Comparison of ENCODE assay signal across 9 cellular contexts in the genomic region with DNA sequence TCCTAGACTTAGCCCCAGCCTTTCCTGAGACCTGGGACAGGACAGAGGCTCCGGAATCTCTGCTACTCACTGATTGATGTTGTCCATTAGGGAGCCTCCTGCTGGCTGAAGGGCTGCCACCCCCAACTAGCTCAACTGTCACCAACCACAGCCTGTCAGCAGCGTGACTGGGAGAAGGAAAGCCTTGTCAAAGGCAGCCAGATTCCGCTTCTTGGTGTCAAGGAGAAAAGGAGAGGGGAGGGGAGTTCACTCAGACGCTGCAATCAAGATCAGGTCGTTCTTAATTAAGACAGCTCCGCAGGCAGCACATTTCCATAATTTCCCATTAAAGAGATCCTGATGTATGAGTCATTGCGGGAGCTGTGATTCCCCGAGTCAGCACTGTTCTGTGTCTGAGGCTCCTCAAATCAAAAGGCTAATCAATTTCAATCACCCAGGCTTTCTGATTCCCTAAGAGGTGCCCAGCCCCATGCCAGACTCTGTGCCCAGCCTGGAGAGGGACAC.
DNase-seq lines count a peak whose midpoint lies in the region; ATAC-seq, FAIRE-seq and TF ChIP-seq lines count a peak whose summit lies in the region.
"Had no signal": no experiment of that assay in that cellular context is flagged by ENCODE, and none has a peak within 500 bp of the region (broad histone marks: within the 10 kb centered on the region; RNA-seq: fewer than 3 reads in every experiment).

No MANE protein-coding gene starts in this region.

- H3K36me3 ChIP-seq in HUES6 (ENCODE audit: control insufficient read depth, insufficient read depth, low read length) = no peaks in the 10 kb centered on the region
- no peaks in the 10 kb centered on the region for H3K36me3 ChIP-seq in left lung

- H3K9ac ChIP-seq in HUES6 (ENCODE audit: low read length) = no peak overlapping the region

- H3K4me3 ChIP-seq in AG04449 (ENCODE audit: low read depth, low read length) (no peak overlapping the region), HUES6 (ENCODE audit: low read depth, low read length) (peak overlapping the region; percentile 14; the same call in 1 of the 2 replicates), left lung (no peak overlapping the region)

- intact Hi-C loops in left lung (cut with DNase I) = no loop called here

- H3K9me3 ChIP-seq in HUES6 (ENCODE audit: control insufficient read depth, insufficient read depth, low read depth, low read length) (no peaks in the 10 kb centered on the region), left lung (no peaks in the 10 kb centered on the region)

- H3K27ac ChIP-seq in HUES6 (ENCODE audit: low read depth, low read length) (no peak overlapping the region), caudate nucleus (ENCODE audit: low read depth, low read length) (no peak overlapping the region), left lung (no peak overlapping the region)

- FAIRE-seq in GM12892 (lab: Jason Lieb, UNC) = no peak

- H3K4me1 ChIP-seq in HUES6 (ENCODE audit: control insufficient read depth, insufficient read depth, low read length) (peaks cover 12% of the 10 kb centered on the region), left lung (no peaks in the 10 kb centered on the region)

- peak; percentile 90 for ATAC-seq in left lung
- ATAC-seq in GM21825 (IDR thresholded peaks at IDR 0.05; ENCODE audit: unreplicated experiment) = no peak

- POLR2A ChIA-PET in AG04449 (lab: Yijun Ruan, JAX) = interaction anchor here (0.5 to 1.2 kb wide), 3 partner anchors 63 to 203 kb away, joined by 3 to 4 read pairs (median 3); a partner anchor contains a TSS

- H3K27me3 ChIP-seq in HUES6 (ENCODE audit: control insufficient read depth, insufficient read depth, low read length) = no peaks in the 10 kb centered on the region
- H3K27me3 ChIP-seq in left lung = peaks cover 3 to 11% of the 10 kb centered on the region in 2 donors

- CTCF ChIA-PET in AG04449 (lab: Yijun Ruan, JAX) = interaction anchor here (1.0 to 3.6 kb wide), 9 partner anchors 10 to 294 kb away, joined by 3 to 24 read pairs (median 8); no protein-coding TSS in a partner anchor

- TF ChIP-seq POLR2A in GM12892 (IDR thresholded peaks at IDR 0.05; ENCODE audit: low read depth, low read length) = no peak

- TF ChIP-seq CTCF in AG04449 (IDR thresholded peaks at IDR 0.05; ENCODE audit: insufficient read depth, low read length, missing control alignments) = peak; percentile 42
- TF ChIP-seq CTCF in left lung (IDR thresholded peaks at IDR 0.05) = peak; percentile 19 to 24

- DNase-seq in AG04449 (ENCODE audit: low read depth, low spot score) (no peak), caudate nucleus (lab: John Stamatoyannopoulos, UW) (peak in 42 of 61 donors; percentile 3 to 77 (median 30)), left lung (peak in 1 of 2 donors; percentile 44), GM12892 (ENCODE audit: insufficient read length) (no peak), midbrain (lab: John Stamatoyannopoulos, UW) (no peak)
- DNase-seq in activated CD4-positive, alpha-beta T cell treated with anti-CD3 and anti-CD28 coated beads, Interleukin-2, amount 50 U/mL, for 48 hours = no peak
- DNase-seq: DND-41 had no signal

Comparison
In these comparisons a context has a peak if more than half of its experiments do, and no peak if none do; other contexts are left out.
1. DNase-seq: peak in caudate nucleus (42 of 61); none in AG04449 (single experiment), GM12892 (single experiment), activated CD4-positive, alpha-beta T cell treated with anti-CD3 and anti-CD28 coated beads, Interleukin-2, amount 50 U/mL, for 48 hours (0 of 2) and midbrain (single experiment).